In the genomic region with DNA sequence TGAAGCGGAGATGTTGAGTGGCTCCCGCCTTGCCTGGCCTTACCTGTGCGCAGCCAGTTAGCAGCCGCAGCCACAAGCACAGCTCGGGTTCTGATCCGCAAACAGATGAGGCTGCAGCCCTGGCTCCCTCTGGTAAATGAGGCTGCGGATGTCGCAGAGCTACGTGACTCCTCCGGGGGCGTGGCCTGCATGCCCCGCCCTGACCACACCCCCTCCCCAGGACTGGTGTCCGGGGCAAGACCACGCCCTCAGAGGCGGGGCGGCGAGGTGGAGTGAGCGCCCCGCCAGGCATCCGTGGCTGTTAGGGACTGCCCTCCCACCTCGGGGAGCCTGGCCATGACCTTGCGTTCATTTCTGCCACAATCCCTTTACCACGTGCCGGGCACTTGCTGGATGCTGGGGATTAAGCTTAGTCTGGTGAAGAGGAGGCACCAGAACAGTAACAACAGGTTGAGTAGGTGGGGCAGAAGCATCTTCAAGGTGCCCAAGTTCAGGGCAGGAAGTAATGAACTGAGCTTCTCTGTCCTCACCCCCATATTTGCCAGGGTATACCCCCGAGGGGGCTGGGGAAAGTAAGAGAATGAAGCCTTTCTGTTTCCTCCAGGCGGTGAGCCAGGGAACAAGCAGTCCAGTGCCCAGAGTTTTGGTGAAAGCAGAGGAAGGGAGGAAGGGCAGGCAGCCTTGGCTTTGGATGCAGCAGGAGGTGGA, we compare ENCODE assay signal across 1 cellular context.
TF ChIP-seq lines count a peak whose summit lies in the region.

A gene (minus strand): TSS at position 138 of the 708 bp plus-strand sequence. CDS start 1,363 bp downstream, outside the sequence.

TF ChIP-seq in H1, 55 proteins besides CTCF, POLR2A, EP300 and RAD21 (continued from another document):
- TF ChIP-seq HDAC6 (IDR thresholded peaks at IDR 0.05; ENCODE audit: low read depth, low read length) (no peak), HDAC2 (IDR thresholded peaks at IDR 0.05; ENCODE audit: borderline replicate concordance in 1 of 2, low read depth in 2 of 2, low read length in 2 of 2) (no peak), TAF1 (IDR thresholded peaks at IDR 0.05; ENCODE audit: low read depth, low read length) (peak; percentile 96), TAF7 (optimal IDR thresholded peaks at IDR 0.05; ENCODE audit: borderline replicate concordance, low read depth, low read length) (peak; percentile 91), GTF2F1 (IDR thresholded peaks at IDR 0.05; ENCODE audit: borderline replicate concordance, low read depth, low read length) (peak; percentile 72; the same call in 1 of the 2 replicates), ASH2L (IDR thresholded peaks at IDR 0.05; ENCODE audit: low read length) (no peak), SP1 (IDR thresholded peaks at IDR 0.05; ENCODE audit: low read depth, low read length) (peak; percentile 87), TBP (IDR thresholded peaks at IDR 0.05; ENCODE audit: low read depth, low read length) (peak; percentile 94), FOSL1 (IDR thresholded peaks at IDR 0.05; ENCODE audit: insufficient read depth, low read depth, low read length) (no peak), RFX5 (IDR thresholded peaks at IDR 0.05; ENCODE audit: borderline replicate concordance, low read depth, low read length) (no peak), CREB1 (IDR thresholded peaks at IDR 0.05) (peak; percentile 85), SIX5 (IDR thresholded peaks at IDR 0.05; ENCODE audit: low read depth, low read length) (no peak), EGR1 (IDR thresholded peaks at IDR 0.05; ENCODE audit: borderline replicate concordance, low read depth, low read length) (no peak), SIN3A (conservative IDR thresholded peaks at IDR 0.05 in 1 of 2, IDR thresholded peaks at IDR 0.05 in 1 of 2; ENCODE audit: low read depth in 1 of 2, low read length in 2 of 2) (0 out of 4 replicates have a peak, but pooled peaks of 1 of the 2 experiments have one; percentile 34), BACH1 (IDR thresholded peaks at IDR 0.05; ENCODE audit: low read length) (no peak), POLR2AphosphoS5 (IDR thresholded peaks at IDR 0.05; ENCODE audit: low read depth, low read length) (peak; percentile 93)
- TF ChIP-seq, protein P1, sequence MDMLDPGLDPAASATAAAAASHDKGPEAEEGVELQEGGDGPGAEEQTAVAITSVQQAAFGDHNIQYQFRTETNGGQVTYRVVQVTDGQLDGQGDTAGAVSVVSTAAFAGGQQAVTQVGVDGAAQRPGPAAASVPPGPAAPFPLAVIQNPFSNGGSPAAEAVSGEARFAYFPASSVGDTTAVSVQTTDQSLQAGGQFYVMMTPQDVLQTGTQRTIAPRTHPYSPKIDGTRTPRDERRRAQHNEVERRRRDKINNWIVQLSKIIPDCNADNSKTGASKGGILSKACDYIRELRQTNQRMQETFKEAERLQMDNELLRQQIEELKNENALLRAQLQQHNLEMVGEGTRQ (IDR thresholded peaks at IDR 0.05; ENCODE audit: low read length) = peak; percentile 54
- TF ChIP-seq, protein P2, sequence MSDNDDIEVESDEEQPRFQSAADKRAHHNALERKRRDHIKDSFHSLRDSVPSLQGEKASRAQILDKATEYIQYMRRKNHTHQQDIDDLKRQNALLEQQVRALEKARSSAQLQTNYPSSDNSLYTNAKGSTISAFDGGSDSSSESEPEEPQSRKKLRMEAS (IDR thresholded peaks at IDR 0.05) = peak; percentile 93
- TF ChIP-seq, protein P3, sequence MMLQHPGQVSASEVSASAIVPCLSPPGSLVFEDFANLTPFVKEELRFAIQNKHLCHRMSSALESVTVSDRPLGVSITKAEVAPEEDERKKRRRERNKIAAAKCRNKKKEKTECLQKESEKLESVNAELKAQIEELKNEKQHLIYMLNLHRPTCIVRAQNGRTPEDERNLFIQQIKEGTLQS (IDR thresholded peaks at IDR 0.05; ENCODE audit: insufficient read depth, low read depth, low read length) = 0 out of 2 replicates have a peak, but pooled peaks have one; percentile 4
